In the genomic region with DNA sequence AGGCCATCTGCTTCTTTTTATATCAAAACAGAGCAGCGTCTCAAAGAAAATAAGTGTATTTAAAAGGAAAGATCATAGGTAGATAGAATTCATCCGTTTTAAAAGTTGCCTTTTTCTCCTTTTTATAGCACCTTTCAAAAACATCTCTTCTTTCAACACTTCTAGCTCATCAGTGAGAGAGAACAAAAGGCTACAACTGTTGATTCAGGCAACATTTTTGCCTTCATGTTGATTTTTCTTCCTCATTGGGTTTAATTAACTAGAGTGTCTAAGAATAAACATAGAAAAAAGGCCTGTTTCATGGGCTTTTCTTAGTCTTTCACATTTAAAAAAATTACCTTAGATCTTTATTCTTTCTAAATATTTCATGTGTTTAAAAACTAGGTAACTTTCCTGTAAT, we compare ENCODE assay signal across 17 cellular contexts. TPM values are rescaled to one million over a fixed set of nuclear protein-coding genes. Genes with fewer than 3 reads are reported as not detected.
A peak's percentile ranks its signal among the peaks of the same experiment; 100 is the strongest.
DNase-seq lines count a peak whose midpoint lies in the region; ATAC-seq and TF ChIP-seq lines count a peak whose summit lies in the region.
"Had no signal": no experiment of that assay in that cellular context is flagged by ENCODE, and none has a peak within 500 bp of the region (broad histone marks: within the 10 kb centered on the region; RNA-seq: fewer than 3 reads in every experiment).

No MANE protein-coding gene starts in this region.

- peaks cover 12% of the 10 kb centered on the region for H3K36me3 ChIP-seq in left ventricle myocardium inferior
- H3K36me3 ChIP-seq: neutrophil had no signal

- peak overlapping the region; percentile 88 for H3K27ac Mint-ChIP-seq in osteocyte (ENCODE audit: unreplicated experiment)
- H3K27ac Mint-ChIP-seq in stimulated activated naive B cell treated with anti-CD40 and anti-IgM and Interleukin-4, amounts not matched to agents 10 μg/mL and 1 μg/mL and 100 μg/mL, for 72 hours = no peak overlapping the region
- H3K27ac Mint-ChIP-seq: stimulated activated naive CD8-positive, alpha-beta T cell treated with anti-CD3 and anti-CD28 coated beads, Interleukin-15, amount 100 ng/mL, for 72 hours; WTC11 had no signal

- ATAC-seq in Right ventricle myocardium inferior (no peak), HG03135 (IDR thresholded peaks at IDR 0.05; ENCODE audit: unreplicated experiment) (no peak), GM19397 (IDR thresholded peaks at IDR 0.05; ENCODE audit: unreplicated experiment) (no peak)
- ATAC-seq in stimulated activated naive B cell treated with anti-CD40 and anti-IgM and Interleukin-4, amounts not matched to agents 10 μg/mL and 1 μg/mL and 100 μg/mL, for 72 hours (replicated peaks) = no peak

- peaks cover 93% of the 10 kb centered on the region for H3K4me1 Mint-ChIP-seq in osteocyte (ENCODE audit: unreplicated experiment)
- no peaks in the 10 kb centered on the region for H3K4me1 Mint-ChIP-seq in stimulated activated naive B cell treated with anti-CD40 and anti-IgM and Interleukin-4, amounts not matched to agents 10 μg/mL and 1 μg/mL and 100 μg/mL, for 72 hours

- no peak overlapping the region for H3K4me3 Mint-ChIP-seq in osteocyte (ENCODE audit: unreplicated experiment)
- H3K4me3 Mint-ChIP-seq in stimulated activated naive B cell treated with anti-CD40 and anti-IgM and Interleukin-4, amounts not matched to agents 10 μg/mL and 1 μg/mL and 100 μg/mL, for 72 hours = no peak overlapping the region
- H3K4me3 Mint-ChIP-seq: stimulated activated naive CD8-positive, alpha-beta T cell treated with anti-CD3 and anti-CD28 coated beads, Interleukin-15, amount 100 ng/mL, for 72 hours; WTC11 had no signal

- intact Hi-C loops in left ventricle myocardium inferior (cut with micrococcal nuclease) (no loop called here), Right ventricle myocardium inferior (cut with DNase I) (no loop called here)

- DNase-seq in left ventricle myocardium inferior = no peak
- DNase-seq in Right ventricle myocardium inferior (ENCODE audit: missing footprints) = no peak
- no peak for DNase-seq in epithelial cell of prostate (ENCODE audit: low read depth, low spot score)
- no peak for DNase-seq in osteocyte (ENCODE audit: extremely low spot score, unreplicated experiment)
- no peak for DNase-seq in stimulated activated naive B cell treated with anti-CD40 and anti-IgM and Interleukin-4, amounts not matched to agents 10 μg/mL and 1 μg/mL and 100 μg/mL, for 72 hours
- DNase-seq in central memory CD4-positive, alpha-beta T cell = no peak
- DNase-seq: activated CD8-positive, alpha-beta memory T cell treated with anti-CD3 and anti-CD28 coated beads for 24 hours; activated effector memory CD4-positive, alpha-beta T cell treated with anti-CD3 and anti-CD28 coated beads, Interleukin-2, amount 50 U/mL, for 16 hours; Caco-2; GDM1; NCI-H446 treated with DMSO at 0.1 percent for 48 hours; spleen; stimulated activated naive CD8-positive, alpha-beta T cell treated with anti-CD3 and anti-CD28 coated beads, Interleukin-15, amount 100 ng/mL, for 72 hours had no signal

- no peaks in the 10 kb centered on the region for H3K9me3 ChIP-seq in left ventricle myocardium inferior (replicated peaks)
- H3K9me3 ChIP-seq: Caco-2, neutrophil, spleen had no signal

- H3K4me1 ChIP-seq in left ventricle myocardium inferior = peaks cover 100% of the 10 kb centered on the region

- no peaks in the 10 kb centered on the region for H3K27me3 ChIP-seq in left ventricle myocardium inferior (ENCODE audit: low read depth)

- TF ChIP-seq CTCF in left ventricle myocardium inferior (IDR thresholded peaks at IDR 0.05; ENCODE audit: borderline replicate concordance) = no peak
- TF ChIP-seq CTCF in osteocyte (IDR thresholded peaks at IDR 0.05) = no peak

- peaks cover 51% of the 10 kb centered on the region for H3K36me3 Mint-ChIP-seq in osteocyte (ENCODE audit: unreplicated experiment)
- H3K36me3 Mint-ChIP-seq in stimulated activated naive B cell treated with anti-CD40 and anti-IgM and Interleukin-4, amounts not matched to agents 10 μg/mL and 1 μg/mL and 100 μg/mL, for 72 hours = no peaks in the 10 kb centered on the region

- no peak overlapping the region for H3K4me3 ChIP-seq in left ventricle myocardium inferior
- H3K4me3 ChIP-seq: spleen had no signal

- H3K27ac ChIP-seq in left ventricle myocardium inferior (replicated peaks) (peak overlapping the region; percentile 83), epithelial cell of prostate (peak overlapping the region; percentile 89)
- H3K27ac ChIP-seq: neutrophil had no signal

- no peaks in the 10 kb centered on the region for H3K9me3 Mint-ChIP-seq in osteocyte (ENCODE audit: unreplicated experiment)
- no peaks in the 10 kb centered on the region for H3K9me3 Mint-ChIP-seq in stimulated activated naive B cell treated with anti-CD40 and anti-IgM and Interleukin-4, amounts not matched to agents 10 μg/mL and 1 μg/mL and 100 μg/mL, for 72 hours
- H3K9me3 Mint-ChIP-seq: stimulated activated naive CD8-positive, alpha-beta T cell treated with anti-CD3 and anti-CD28 coated beads, Interleukin-15, amount 100 ng/mL, for 72 hours had no signal

- no peaks in the 10 kb centered on the region for H3K27me3 Mint-ChIP-seq in osteocyte (ENCODE audit: unreplicated experiment)
- peaks cover 36 to 60% of the 10 kb centered on the region in 2 donors for H3K27me3 Mint-ChIP-seq in stimulated activated naive B cell treated with anti-CD40 and anti-IgM and Interleukin-4, amounts not matched to agents 10 μg/mL and 1 μg/mL and 100 μg/mL, for 72 hours

RNA-seq across cellular contexts. Expression of a gene that starts 13.6 kb away (rescaled TPM):
- 117 TPM for total RNA-seq in left ventricle myocardium inferior
- 126 TPM for total RNA-seq in Right ventricle myocardium inferior
- total RNA-seq in osteocyte = 2,001 and 2,067 TPM in 2 replicates

RNA-seq across cellular contexts. Expression of a gene that starts 13.7 kb away (rescaled TPM):
- 120 TPM for total RNA-seq in left ventricle myocardium inferior
- 128 TPM for total RNA-seq in Right ventricle myocardium inferior
- total RNA-seq in osteocyte = 3,181 and 3,589 TPM in 2 replicates

Comparison
In these comparisons a context has a peak if more than half of its experiments do, and no peak if none do; other contexts are left out.
1. RNA of a gene that starts 13.6 kb away (total RNA-seq): 2,001 to 2,067 TPM in osteocyte; 126 TPM in Right ventricle myocardium inferior (single experiment) and 117 TPM in left ventricle myocardium inferior (single experiment); every median in the first group is over 10 times any median in the second.
2. RNA of a gene that starts 13.7 kb away (total RNA-seq): 3,181 to 3,589 TPM in osteocyte; 128 TPM in Right ventricle myocardium inferior (single experiment) and 120 TPM in left ventricle myocardium inferior (single experiment); every median in the first group is over 10 times any median in the second.